ENCODE assay signal across 26 cellular contexts in genomic region chr7:28270536-28270935, GRCh38.
"Had no signal": no experiment of that assay in that cellular context is flagged by ENCODE, and none has a peak within 500 bp of the region (broad histone marks: within the 10 kb centered on the region; RNA-seq: fewer than 3 reads in every experiment).

No MANE protein-coding gene starts in this region.

- H3K27ac Mint-ChIP-seq: naive thymus-derived CD8-positive, alpha-beta T cell; nephron; progenitor cell of endocrine pancreas; stimulated activated naive CD8-positive, alpha-beta T cell treated with anti-CD3 and anti-CD28 coated beads, Interleukin-15, Interleukin-2, amounts not matched to agents 100 ng/mL and 50 ng/mL, for 24 hours; type B pancreatic cell had no signal

- H3K4me1 ChIP-seq: lower lobe of right lung, right atrium auricular region, suprapubic skin, tibial artery had no signal

- DNase-seq: hippocampal formation; kidney; left colon; lower lobe of right lung; mesenchymal stem cell; naive thymus-derived CD8-positive, alpha-beta T cell; occipital lobe; ovary; right lobe of liver; stimulated activated CD4-positive, alpha-beta T cell treated with anti-CD3 and anti-CD28 coated beads, Interleukin-1b, Interleukin-23, amount 100 ng/mL, for 48 hours; stimulated activated CD4-positive, alpha-beta T cell treated with anti-CD3 and anti-CD28 coated beads, Interleukin-2, amount 100 ng/mL, for 48 hours; stimulated activated CD4-positive, alpha-beta T cell treated with anti-CD3 and anti-CD28 coated beads, Interleukin-4, amount 100 ng/mL, for 4 hours; stimulated activated CD8-positive, alpha-beta memory T cell treated with anti-CD3 and anti-CD28 coated beads, Interleukin-4, amount 100 ng/mL, for 48 hours; stimulated activated naive CD4-positive, alpha-beta T cell; tibial artery had no signal

- ATAC-seq: left colon; left lung; lower lobe of right lung; naive thymus-derived CD8-positive, alpha-beta T cell; right lobe of liver had no signal

- H3K9me3 ChIP-seq: left lung, lower lobe of right lung, neutrophil, ovary, right lobe of liver, suprapubic skin, thoracic aorta, tibial artery had no signal

- H3K36me3 ChIP-seq: left lung, lower lobe of right lung, neutrophil, ovary, right atrium auricular region, right lobe of liver, suprapubic skin, thoracic aorta, tibial artery had no signal

- H3K4me2 ChIP-seq: smooth muscle cell had no signal

- H3K4me3 Mint-ChIP-seq: naive thymus-derived CD8-positive, alpha-beta T cell; nephron; neural crest cell; stimulated activated naive CD8-positive, alpha-beta T cell treated with anti-CD3 and anti-CD28 coated beads, Interleukin-15, Interleukin-2, amounts not matched to agents 100 ng/mL and 50 ng/mL, for 24 hours; type B pancreatic cell had no signal

- H3K9me3 Mint-ChIP-seq: nephron had no signal

- H3K27ac ChIP-seq: left lung, lower lobe of right lung, neutrophil, ovary, right atrium auricular region, right lobe of liver, suprapubic skin, thoracic aorta, tibial artery had no signal

- H3K4me3 ChIP-seq: left lung, lower lobe of right lung, ovary, right atrium auricular region, right lobe of liver, smooth muscle cell, suprapubic skin, thoracic aorta, tibial artery had no signal

- H3K36me3 Mint-ChIP-seq: type B pancreatic cell had no signal

- H3K27me3 ChIP-seq: ovary, right atrium auricular region, right lobe of liver had no signal
